Comparison of ENCODE assay signal across 1 cellular context in genomic region chr20:47382746-47383145, GRCh38.
A peak's percentile ranks its signal among the peaks of the same experiment; 100 is the strongest.
TF ChIP-seq lines count a peak whose summit lies in the region.

No MANE protein-coding gene starts in this region.

TF ChIP-seq in HEK293, 187 proteins besides CTCF, POLR2A, EP300 and RAD21:
- no peak for TF ChIP-seq ZNF677 (tag by site-specific recombination; IDR thresholded peaks at IDR 0.05)
- TF ChIP-seq ZNF585B (tag by site-specific recombination; IDR thresholded peaks at IDR 0.05), result 0 out of 2 replicates have a peak, but pooled peaks have one; percentile 20
